Comparison of ENCODE assay signal across 8 cellular contexts in the genomic region with DNA sequence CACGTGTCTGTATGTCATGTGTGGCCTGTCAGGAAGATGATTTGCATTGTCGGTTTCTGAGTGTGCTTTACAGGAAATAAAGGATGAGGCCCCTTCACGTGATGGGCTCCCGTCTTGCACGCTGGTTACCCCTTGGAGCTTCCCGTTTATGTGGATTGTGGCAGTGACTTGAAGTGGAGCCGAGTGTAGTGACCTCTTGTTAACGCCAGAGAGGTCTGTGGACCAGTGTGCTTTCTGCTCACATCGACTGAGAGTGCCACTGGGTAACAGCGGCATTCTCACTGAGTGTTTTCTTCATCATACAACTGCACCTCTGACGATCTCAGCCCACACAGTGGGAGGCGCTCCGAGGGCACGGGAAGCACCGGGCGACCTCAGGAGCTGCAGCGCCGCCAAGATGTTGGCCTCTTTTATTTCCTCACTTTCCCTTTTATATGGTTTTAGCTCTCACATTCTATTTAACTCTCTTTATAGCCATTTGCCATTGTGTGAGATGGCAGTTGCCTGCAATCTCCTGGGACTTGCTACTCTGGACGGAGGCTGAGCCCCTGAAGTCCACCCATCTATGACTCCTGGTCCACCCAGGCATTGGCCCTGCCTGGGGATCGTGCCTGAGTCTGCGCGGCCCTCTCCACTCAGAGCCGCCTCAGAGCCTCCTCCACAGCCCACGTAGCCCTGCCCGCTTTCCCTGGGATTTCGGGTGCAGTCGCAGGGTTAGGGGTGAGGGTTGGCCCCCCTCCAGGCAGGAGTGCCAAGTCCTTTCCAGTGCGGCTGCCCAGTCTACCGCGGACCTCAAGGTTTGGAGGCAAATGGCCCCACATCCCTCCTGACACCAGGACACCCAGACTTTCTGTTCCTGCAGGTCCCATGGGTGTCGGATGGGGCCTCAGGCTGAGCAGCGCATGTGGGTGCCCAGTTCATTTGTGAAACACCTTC.
DNase-seq lines count a peak whose midpoint lies in the region; ATAC-seq and TF ChIP-seq lines count a peak whose summit lies in the region.

No MANE protein-coding gene starts in this region.

- TF ChIP-seq CTCF in GM10248 (IDR thresholded peaks at IDR 0.05; ENCODE audit: control extremely low read depth, extremely low read depth, low read depth, missing control alignments) (no peak), right lobe of liver (IDR thresholded peaks at IDR 0.05) (peak in 2 of 4 donors; percentile 3 to 38), testis (IDR thresholded peaks at IDR 0.05) (no peak), esophagus squamous epithelium (IDR thresholded peaks at IDR 0.05) (no peak)
- TF ChIP-seq CTCF in activated CD8-positive, alpha-beta T cell treated with anti-CD3 and anti-CD28 coated beads for 36 hours (IDR thresholded peaks at IDR 0.05) = peak; percentile 30

- no peaks in the 10 kb centered on the region for H3K9me3 Mint-ChIP-seq in activated CD8-positive, alpha-beta T cell treated with anti-CD3 and anti-CD28 coated beads for 36 hours

- H3K4me1 Mint-ChIP-seq in activated CD8-positive, alpha-beta T cell treated with anti-CD3 and anti-CD28 coated beads for 36 hours (ENCODE audit: low read depth) = peaks cover 27% of the 10 kb centered on the region

- H3K4me3 ChIP-seq in right lobe of liver = no peak overlapping the region
- H3K4me3 ChIP-seq in testis = no peak overlapping the region
- H3K4me3 ChIP-seq in esophagus squamous epithelium = no peak overlapping the region

- no peaks in the 10 kb centered on the region for H3K27me3 Mint-ChIP-seq in activated CD8-positive, alpha-beta T cell treated with anti-CD3 and anti-CD28 coated beads for 36 hours

- intact Hi-C loops in activated CD8-positive, alpha-beta T cell treated with anti-CD3 and anti-CD28 coated beads for 36 hours (cut with micrococcal nuclease) = loop anchor here (5.0 kb wide), 1 partner anchor 302 kb away; a partner anchor contains a TSS
- intact Hi-C loops in right lobe of liver (cut with DNase I) (no loop called here), testis (cut with DNase I; ENCODE audit: low total_unique reads) (no loop called here), esophagus squamous epithelium (cut with DNase I) (no loop called here)

- H3K27ac Mint-ChIP-seq in activated CD8-positive, alpha-beta T cell treated with anti-CD3 and anti-CD28 coated beads for 36 hours = peak overlapping the region; percentile 77

- peak overlapping the region in 1 of 3 donors; percentile 29 for H3K27ac ChIP-seq in right lobe of liver
- H3K27ac ChIP-seq in testis = no peak overlapping the region
- no peak overlapping the region for H3K27ac ChIP-seq in esophagus squamous epithelium

- peak overlapping the region; percentile 59 for H3K4me3 Mint-ChIP-seq in activated CD8-positive, alpha-beta T cell treated with anti-CD3 and anti-CD28 coated beads for 36 hours

- CTCF ChIA-PET in GM10248 (lab: Yijun Ruan, JAX) = no interaction called here
- CTCF ChIA-PET in activated CD8-positive, alpha-beta T cell treated with anti-CD3 and anti-CD28 coated beads for 36 hours (lab: Charles Lee) = interaction anchor here (1.1 to 1.2 kb wide), 2 partner anchors 9 to 201 kb away, joined by 3 to 4 read pairs; no protein-coding TSS in a partner anchor

- peak; percentile 47 for DNase-seq in GM10248 (ENCODE audit: extremely low spot score)
- peak; percentile 88 for DNase-seq in activated CD8-positive, alpha-beta T cell treated with anti-CD3 and anti-CD28 coated beads for 36 hours
- DNase-seq in right lobe of liver = peak in 1 of 3 donors; percentile 54
- peak; percentile 40 for DNase-seq in testis
- DNase-seq in A172 (ENCODE audit: low spot score) = no peak
- DNase-seq in esophagus squamous epithelium (lab: John Stamatoyannopoulos, UW) = no peak
- DNase-seq in NCI-H2196 treated with DMSO at 0.1 percent for 48 hours (lab: John Stamatoyannopoulos, UW; ENCODE audit: unreplicated experiment) = no peak

- no peak for TF ChIP-seq POLR2A in right lobe of liver (IDR thresholded peaks at IDR 0.05)
- TF ChIP-seq POLR2A in testis (IDR thresholded peaks at IDR 0.05) = no peak
- TF ChIP-seq POLR2A in esophagus squamous epithelium (IDR thresholded peaks at IDR 0.05) = no peak

- H3K36me3 Mint-ChIP-seq in activated CD8-positive, alpha-beta T cell treated with anti-CD3 and anti-CD28 coated beads for 36 hours (ENCODE audit: low read depth) = no peaks in the 10 kb centered on the region

- POLR2A ChIA-PET in GM10248 (lab: Yijun Ruan, JAX) = no interaction called here
- POLR2A ChIA-PET in activated CD8-positive, alpha-beta T cell treated with anti-CD3 and anti-CD28 coated beads for 36 hours (lab: Charles Lee) = interaction anchor here (0.6 to 1.1 kb wide), 3 partner anchors 13 to 99 kb away, joined by 3 to 4 read pairs (median 4); no protein-coding TSS in a partner anchor

- H3K36me3 ChIP-seq in right lobe of liver (no peaks in the 10 kb centered on the region), testis (ENCODE audit: low read depth, missing control alignments) (no peaks in the 10 kb centered on the region), esophagus squamous epithelium (no peaks in the 10 kb centered on the region)

- no peaks in the 10 kb centered on the region for H3K9me3 ChIP-seq in right lobe of liver
- no peaks in the 10 kb centered on the region for H3K9me3 ChIP-seq in testis
- H3K9me3 ChIP-seq in esophagus squamous epithelium = no peaks in the 10 kb centered on the region

- H3K27me3 ChIP-seq in right lobe of liver (no peaks in the 10 kb centered on the region), testis (no peaks in the 10 kb centered on the region), esophagus squamous epithelium (no peaks in the 10 kb centered on the region)

- H3K4me1 ChIP-seq in right lobe of liver (no peaks in the 10 kb centered on the region), testis (peaks cover 5% of the 10 kb centered on the region), esophagus squamous epithelium (peaks cover 0 to 9% (median 0%) of the 10 kb centered on the region in 3 donors)

- 31% methylated on average over 14 of the region's 32 CpGs for WGBS in right lobe of liver (ENCODE audit: insufficient coverage, low coverage, low lambda C conversion rate, missing lambda C conversion rate)
- WGBS in testis, 2 donors = 82 to 92% methylated on average over 30 to 31 of the region's 32 CpGs
- WGBS in esophagus squamous epithelium, 2 donors = 66 to 70% methylated on average over 20 to 22 of the region's 32 CpGs

- ATAC-seq in HG03097 (IDR thresholded peaks at IDR 0.05; ENCODE audit: low FRiP score, unreplicated experiment) = peak; percentile 60
- ATAC-seq in activated CD8-positive, alpha-beta T cell treated with anti-CD3 and anti-CD28 coated beads for 36 hours = peak; percentile 90
- ATAC-seq in right lobe of liver = peak; percentile 58 to 82 (median 71)

Comparison
In these comparisons a context has a peak if more than half of its experiments do, and no peak if none do; other contexts are left out.
1. DNase-seq: peak in GM10248 (single experiment), activated CD8-positive, alpha-beta T cell treated with anti-CD3 and anti-CD28 coated beads for 36 hours (single experiment) and testis (single experiment); none in A172 (single experiment), esophagus squamous epithelium (single experiment) and NCI-H2196 treated with DMSO at 0.1 percent for 48 hours (single experiment).
2. Peak in every context shown above with its lines, with median percentiles within 50 percentile points of each other: ATAC-seq.